8 cellular contexts compared by ENCODE assay signal in the genomic region with DNA sequence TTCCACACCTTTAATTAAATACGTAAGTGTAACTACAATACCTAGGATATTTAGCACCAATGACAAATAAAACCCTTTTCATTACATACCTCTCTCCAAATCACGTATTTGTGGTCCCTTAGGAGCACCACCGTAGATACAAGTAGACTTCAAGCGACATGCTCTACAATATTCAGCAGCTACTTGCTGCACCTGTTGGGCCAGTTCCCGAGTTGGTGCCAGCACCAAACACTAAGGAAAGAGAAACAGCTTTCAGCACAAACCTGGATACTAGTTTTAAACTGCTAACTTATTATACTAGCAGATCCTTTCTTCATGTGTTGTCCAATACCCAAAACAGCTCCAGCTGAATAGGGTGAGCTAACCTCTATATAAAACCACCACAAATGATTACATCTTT. TPM values are rescaled to one million over a fixed set of nuclear protein-coding genes. Genes with fewer than 3 reads are reported as not detected.
DNase-seq lines count a peak whose midpoint lies in the region; TF ChIP-seq lines count a peak whose summit lies in the region.
"Had no signal": no experiment of that assay in that cellular context is flagged by ENCODE, and none has a peak within 500 bp of the region (broad histone marks: within the 10 kb centered on the region; RNA-seq: fewer than 3 reads in every experiment).

No MANE protein-coding gene starts in this region.

- peaks cover 70% of the 10 kb centered on the region for H3K36me3 Mint-ChIP-seq in type B pancreatic cell

- no peaks in the 10 kb centered on the region for H3K27me3 ChIP-seq in left ventricle myocardium inferior (ENCODE audit: low read depth)
- no peaks in the 10 kb centered on the region for H3K27me3 ChIP-seq in fibroblast of lung (ENCODE audit: control insufficient read depth, insufficient read depth, low read length)
- H3K27me3 ChIP-seq: left lung had no signal

- TF ChIP-seq CTCF in left ventricle myocardium inferior (IDR thresholded peaks at IDR 0.05; ENCODE audit: borderline replicate concordance) (no peak), fibroblast of lung (conservative IDR thresholded peaks at IDR 0.05 in 1 of 2, IDR thresholded peaks at IDR 0.05 in 1 of 2; ENCODE audit: low read depth in 1 of 2, low read length in 2 of 2) (no peak), type B pancreatic cell (conservative IDR thresholded peaks at IDR 0.05) (no peak)

- H3K4me2 ChIP-seq in fibroblast of lung (ENCODE audit: extremely low read depth, insufficient read depth, low read length): peak overlapping the region; percentile 71

- H3K4me3 Mint-ChIP-seq in type B pancreatic cell: peak overlapping the region; percentile 60

- H4K20me1 ChIP-seq in fibroblast of lung (ENCODE audit: control insufficient read depth, extremely low read depth, insufficient read depth, low read length): peaks cover 15% of the 10 kb centered on the region

- peaks cover 75% of the 10 kb centered on the region for H3K79me2 ChIP-seq in fibroblast of lung (ENCODE audit: control insufficient read depth, insufficient read depth, low read length)

- peaks cover 12% of the 10 kb centered on the region for H3K27me3 Mint-ChIP-seq in type B pancreatic cell

- intact Hi-C loops in left ventricle myocardium inferior (cut with micrococcal nuclease): no loop called here
- intact Hi-C loops in cardiac septum (cut with DNase I): loop anchor here (10.0 kb wide), 1 partner anchor 659 kb away; a partner anchor contains a TSS

- H3K9me3 Mint-ChIP-seq in type B pancreatic cell: no peaks in the 10 kb centered on the region

- no peak overlapping the region for H3K9ac ChIP-seq in fibroblast of lung (ENCODE audit: insufficient read depth, low read length)

- H3K4me1 ChIP-seq in left ventricle myocardium inferior (peaks cover 92% of the 10 kb centered on the region), fibroblast of lung (ENCODE audit: control insufficient read depth, extremely low read depth, insufficient read depth, low read length) (peaks cover 12% of the 10 kb centered on the region)

- H2AFZ ChIP-seq in fibroblast of lung (ENCODE audit: low read length): no peak overlapping the region

- peaks cover 42% of the 10 kb centered on the region for H3K4me1 Mint-ChIP-seq in type B pancreatic cell (ENCODE audit: unreplicated experiment)

- DNase-seq in left ventricle myocardium inferior (no peak), cardiac septum (ENCODE audit: low spot score) (no peak), fibroblast of lung (ENCODE audit: low read depth in 2 of 2) (no peak), type B pancreatic cell (ENCODE audit: extremely low spot score, unreplicated experiment) (no peak), NCI-H748 treated with DMSO at 0.1 percent for 48 hours (lab: John Stamatoyannopoulos, UW) (no peak), activated gamma-delta T cell (lab: John Stamatoyannopoulos, UW) (no peak)
- DNase-seq: amniotic stem cell, left lung had no signal

- peak overlapping the region; percentile 100 for H3K27ac Mint-ChIP-seq in type B pancreatic cell

- peaks cover 68% of the 10 kb centered on the region for H3K36me3 ChIP-seq in left ventricle myocardium inferior
- peaks cover 29% of the 10 kb centered on the region for H3K36me3 ChIP-seq in fibroblast of lung (ENCODE audit: control insufficient read depth, insufficient read depth, low read length)

- peak overlapping the region; percentile 86 for H3K4me3 ChIP-seq in left ventricle myocardium inferior
- peak overlapping the region; percentile 74 to 100 (median 92) for H3K4me3 ChIP-seq in fibroblast of lung (replicated peaks in 1 of 4; ENCODE audit: control extremely low read depth in 1 of 4, insufficient read depth in 1 of 4, low read depth in 3 of 4, low read length in 4 of 4)

- H3K9me3 ChIP-seq in left ventricle myocardium inferior (replicated peaks): no peaks in the 10 kb centered on the region
- H3K9me3 ChIP-seq in fibroblast of lung (ENCODE audit: control insufficient read depth, insufficient read depth, low read depth, low read length): no peaks in the 10 kb centered on the region
- H3K9me3 ChIP-seq: left lung had no signal

- H3K27ac ChIP-seq in left ventricle myocardium inferior (replicated peaks) (peak overlapping the region; percentile 99), fibroblast of lung (ENCODE audit: insufficient read depth, low read length) (peak overlapping the region; percentile 30)

RNA-seq across cellular contexts. Expression of a gene that starts 2.7 kb away (rescaled TPM):
- total RNA-seq in left ventricle myocardium inferior: 326 TPM
- total RNA-seq in cardiac septum: 443 TPM
- 393 and 439 TPM in 2 replicates for total RNA-seq in fibroblast of lung
- polyA plus RNA-seq in fibroblast of lung: 560 and 598 TPM in 2 replicates
- polyA plus RNA-seq in fibroblast of lung (2012): 398 and 441 TPM in 2 replicates
- 251 and 297 TPM in 2 replicates for polyA minus RNA-seq in fibroblast of lung (ENCODE audit: low replicate concordance)
- 729 and 758 TPM in 2 replicates for total RNA-seq in type B pancreatic cell (ENCODE audit: low replicate concordance)

RNA-seq across cellular contexts. Expression of a gene that starts 3.4 kb away (rescaled TPM):
- total RNA-seq in left ventricle myocardium inferior (10.1 TPM), cardiac septum (16.4 TPM), fibroblast of lung (24.4 and 24.8 TPM in 2 replicates), type B pancreatic cell (ENCODE audit: low replicate concordance) (52.1 and 76.2 TPM in 2 replicates)
- 12.6 and 16.6 TPM in 2 replicates for polyA plus RNA-seq in fibroblast of lung
- 10.4 and 10.8 TPM in 2 replicates for polyA plus RNA-seq in fibroblast of lung (2012)
- polyA minus RNA-seq in fibroblast of lung (ENCODE audit: low replicate concordance): 2.3 and 5.3 TPM in 2 replicates

RNA-seq across cellular contexts. Expression of a gene that starts 6.5 kb away (rescaled TPM):
- total RNA-seq in left ventricle myocardium inferior: 9.7 TPM
- total RNA-seq in cardiac septum: 8.0 TPM
- total RNA-seq in fibroblast of lung: 21.3 and 24.9 TPM in 2 replicates
- polyA plus RNA-seq in fibroblast of lung: 5.3 and 6.9 TPM in 2 replicates
- polyA plus RNA-seq in fibroblast of lung (2012): 5.1 and 5.9 TPM in 2 replicates
- polyA minus RNA-seq in fibroblast of lung (ENCODE audit: low replicate concordance): 0.96 and 8.8 TPM in 2 replicates
- total RNA-seq in type B pancreatic cell (ENCODE audit: low replicate concordance): 15.4 and 22.9 TPM in 2 replicates

RNA-seq across cellular contexts. Expression of a gene that starts 54.4 kb away (rescaled TPM):
- total RNA-seq in left ventricle myocardium inferior (2.5 TPM), cardiac septum (3.6 TPM), fibroblast of lung (4.4 and 9.1 TPM in 2 replicates), type B pancreatic cell (ENCODE audit: low replicate concordance) (not detected in 2 replicates)
- polyA plus RNA-seq in fibroblast of lung: 11.6 and 33.3 TPM in 2 replicates
- 5.4 and 20.7 TPM in 2 replicates for polyA plus RNA-seq in fibroblast of lung (2012)
- 8.2 TPM in 1 of 2 replicates, not detected in the other for polyA minus RNA-seq in fibroblast of lung (ENCODE audit: low replicate concordance)
